Comparison of ENCODE assay signal across 15 cellular contexts in genomic region chr15:90138071-90138833, GRCh38.
"Had no signal": no experiment of that assay in that cellular context is flagged by ENCODE, and none has a peak within 500 bp of the region (broad histone marks: within the 10 kb centered on the region; RNA-seq: fewer than 3 reads in every experiment).

No MANE protein-coding gene starts in this region.

- H3K79me2 ChIP-seq: hepatocyte had no signal

- H3K4me3 ChIP-seq: colonic mucosa, hepatocyte, skin epidermis, uterus had no signal

- H3K27me3 Mint-ChIP-seq: activated T-helper 17 cell treated with anti-CD3 and anti-CD28 coated beads, Interleukin-2, amount 50 U/mL, for 72 hours had no signal

- H3K36me3 ChIP-seq: colonic mucosa, uterus had no signal

- DNase-seq: activated B cell treated with CpG ODN at 0.5 μM for 24 hours; activated CD4-positive, alpha-beta T cell treated with anti-CD3 and anti-CD28 coated beads, Interleukin-2, amount 10 ng/mL, durations not matched to agents 24 days and 14 days; activated CD8-positive, alpha-beta memory T cell treated with anti-CD3 and anti-CD28 coated beads for 24 hours; activated naive CD4-positive, alpha-beta T cell treated with anti-CD3 and anti-CD28 coated beads for 36 hours; activated T-cell treated with anti-CD3 and anti-CD28 coated beads for 4 hours; caudate nucleus; colonic mucosa; effector CD4-positive, alpha-beta T cell; foreskin melanocyte; stimulated activated CD4-positive, alpha-beta T cell treated with anti-CD3 and anti-CD28 coated beads, Interleukin-4, amount 100 ng/mL, for 4 hours; uterus had no signal

- H3K4me1 ChIP-seq: uterus had no signal

- H3K9me3 ChIP-seq: colonic mucosa, uterus had no signal

- H3K4me3 Mint-ChIP-seq: activated B cell treated with CpG ODN at 0.5 μM for 24 hours; activated CD4-positive, alpha-beta T cell treated with anti-CD3 and anti-CD28 coated beads, Interleukin-2, amount 10 ng/mL, durations not matched to agents 24 days and 14 days; activated naive CD4-positive, alpha-beta T cell treated with anti-CD3 and anti-CD28 coated beads for 36 hours; T-helper 1 cell treated with Interleukin-12 subunit alpha and Interleukin-12 subunit beta and Interleukin-4 antibody, amounts not matched to agents 30 μg/mL and 1 μg/mL, for 36 hours had no signal

- H3K4me2 ChIP-seq: hepatocyte had no signal

- H2AFZ ChIP-seq: hepatocyte had no signal

- H3K27ac ChIP-seq: colonic mucosa, hepatocyte, uterus had no signal

- H3K27me3 ChIP-seq: colonic mucosa, hepatocyte, uterus had no signal

- H3K9me3 Mint-ChIP-seq: activated B cell treated with CpG ODN at 0.5 μM for 24 hours; activated CD4-positive, alpha-beta T cell treated with anti-CD3 and anti-CD28 coated beads, Interleukin-2, amount 10 ng/mL, durations not matched to agents 24 days and 14 days; activated T-helper 17 cell treated with anti-CD3 and anti-CD28 coated beads, Interleukin-2, amount 50 U/mL, for 72 hours had no signal

- H3K27ac Mint-ChIP-seq: activated B cell treated with CpG ODN at 0.5 μM for 24 hours; activated CD4-positive, alpha-beta T cell treated with anti-CD3 and anti-CD28 coated beads, Interleukin-2, amount 10 ng/mL, durations not matched to agents 24 days and 14 days; activated naive CD4-positive, alpha-beta T cell treated with anti-CD3 and anti-CD28 coated beads for 36 hours; activated T-helper 17 cell treated with anti-CD3 and anti-CD28 coated beads, Interleukin-2, amount 50 U/mL, for 72 hours; T-helper 1 cell treated with Interleukin-12 subunit alpha and Interleukin-12 subunit beta and Interleukin-4 antibody, amounts not matched to agents 30 μg/mL and 1 μg/mL, for 36 hours had no signal

- ATAC-seq: activated T-helper 17 cell treated with anti-CD3 and anti-CD28 coated beads, Interleukin-2, amount 50 U/mL, for 72 hours had no signal
